In the genomic region with DNA sequence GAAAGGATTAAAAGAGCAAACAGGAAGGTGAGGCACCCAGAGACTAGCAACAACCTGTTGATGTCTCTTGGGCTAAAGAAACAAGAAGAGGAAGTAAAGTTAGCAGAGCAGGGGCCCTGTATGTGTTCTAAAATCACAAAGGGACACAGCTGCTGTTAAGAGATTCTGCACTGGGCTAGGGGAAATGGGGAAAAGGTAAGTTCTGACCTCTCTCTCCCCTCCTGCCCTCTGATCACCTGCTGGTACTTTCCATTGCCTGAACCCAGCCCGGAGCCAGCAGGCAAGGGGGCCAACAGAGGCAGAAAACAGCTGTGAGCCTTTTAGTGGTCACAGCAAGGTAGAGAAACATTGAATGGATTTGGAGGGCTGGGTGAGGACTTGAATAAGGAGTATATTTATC, we compare ENCODE assay signal across 13 cellular contexts. TPM values are rescaled to one million over a fixed set of nuclear protein-coding genes. Genes with fewer than 3 reads are reported as not detected.
DNase-seq lines count a peak whose midpoint lies in the region; ATAC-seq and TF ChIP-seq lines count a peak whose summit lies in the region.
"Had no signal": no experiment of that assay in that cellular context is flagged by ENCODE, and none has a peak within 500 bp of the region (broad histone marks: within the 10 kb centered on the region; RNA-seq: fewer than 3 reads in every experiment).

No MANE protein-coding gene starts in this region.

- H3K36me3 Mint-ChIP-seq in CD8-positive, alpha-beta memory T cell, result no peaks in the 10 kb centered on the region

- no peaks in the 10 kb centered on the region for H3K36me3 ChIP-seq in CD8-positive, alpha-beta memory T cell (ENCODE audit: insufficient read depth, low read length)
- H3K36me3 ChIP-seq: upper lobe of left lung, WERI-Rb-1 had no signal

- DNase-seq in NOMO-1 treated with dmso at 0.1 percent for 144 hours (lab: John Stamatoyannopoulos, UW; ENCODE audit: unreplicated experiment), result peak; percentile 10
- no peak for DNase-seq in activated CD8-positive, alpha-beta memory T cell treated with anti-CD3 and anti-CD28 coated beads, Interleukin-2, amount 50 U/mL, for 48 hours
- no peak for DNase-seq in CD8-positive, alpha-beta memory T cell
- no peak for DNase-seq in Right ventricle myocardium superior
- no peak for DNase-seq in A172 (ENCODE audit: low spot score)
- DNase-seq: NCI-H226, upper lobe of left lung, WERI-Rb-1 had no signal

- TF ChIP-seq CTCF in GM12872 (IDR thresholded peaks at IDR 0.05; ENCODE audit: insufficient read depth, low read depth, low read length), result peak; percentile 45; the same call in 2 of the 3 replicates

- H3K4me1 ChIP-seq in CD8-positive, alpha-beta memory T cell (ENCODE audit: insufficient read depth, low read length), result no peaks in the 10 kb centered on the region
- H3K4me1 ChIP-seq: upper lobe of left lung had no signal

- peaks cover 4 to 32% of the 10 kb centered on the region in 2 donors for H3K27me3 Mint-ChIP-seq in CD8-positive, alpha-beta memory T cell

- CTCF ChIA-PET in CD8-positive, alpha-beta memory T cell (lab: Charles Lee), result interaction anchor here (0.7 kb wide), 1 partner anchor 29 kb away, joined by 3 read pairs; no protein-coding TSS in a partner anchor

- no peaks in the 10 kb centered on the region for H3K4me1 Mint-ChIP-seq in CD8-positive, alpha-beta memory T cell

- H3K27ac Mint-ChIP-seq in CD8-positive, alpha-beta memory T cell, result peak overlapping the region in 1 of 8 donors; percentile 87

- H3K9me3 ChIP-seq in CD8-positive, alpha-beta memory T cell (ENCODE audit: low read length), result no peaks in the 10 kb centered on the region
- H3K9me3 ChIP-seq: upper lobe of left lung had no signal

- no peak overlapping the region for H3K27ac ChIP-seq in CD8-positive, alpha-beta memory T cell (ENCODE audit: low read depth, low read length)
- H3K27ac ChIP-seq: C4-2B, upper lobe of left lung, WERI-Rb-1 had no signal

- H3K9me3 Mint-ChIP-seq in CD8-positive, alpha-beta memory T cell, result peaks cover 0 to 3% (median 0%) of the 10 kb centered on the region in 5 donors

- no peaks in the 10 kb centered on the region for H3K27me3 ChIP-seq in CD8-positive, alpha-beta memory T cell (ENCODE audit: insufficient read depth, low read length, poor library complexity, severe bottlenecking)
- H3K27me3 ChIP-seq: upper lobe of left lung had no signal

- ATAC-seq in GM19463 (IDR thresholded peaks at IDR 0.05; ENCODE audit: unreplicated experiment), result peak; percentile 68
- ATAC-seq in HG03039 (IDR thresholded peaks at IDR 0.05; ENCODE audit: unreplicated experiment), result peak; percentile 41
- ATAC-seq in Right ventricle myocardium superior (ENCODE audit: poor library complexity), result no peak

- intact Hi-C loops in Right ventricle myocardium superior (cut with DNase I), result no loop called here

- POLR2A ChIA-PET in CD8-positive, alpha-beta memory T cell (lab: Charles Lee), result no interaction called here

- H3K4me3 Mint-ChIP-seq in CD8-positive, alpha-beta memory T cell, result no peak overlapping the region

- no peak overlapping the region for H3K4me3 ChIP-seq in CD8-positive, alpha-beta memory T cell (ENCODE audit: low read length)
- H3K4me3 ChIP-seq: upper lobe of left lung had no signal

RNA-seq across cellular contexts. Expression of gene CNR1, which starts 13.5 kb away (rescaled TPM):
- total RNA-seq in CD8-positive, alpha-beta memory T cell, result not detected
- polyA plus RNA-seq in CD8-positive, alpha-beta memory T cell, result not detected
- 0.11 TPM for total RNA-seq in Right ventricle myocardium superior
- total RNA-seq in A172 (2014; rRNA removed; shearing (Covaris generic)), result not detected in 2 replicates
- total RNA-seq: fibroblast of lung had no signal
- polyA plus RNA-seq: fibroblast of lung had no signal
